Comparison of ENCODE assay signal across 2 cellular contexts in the genomic region with DNA sequence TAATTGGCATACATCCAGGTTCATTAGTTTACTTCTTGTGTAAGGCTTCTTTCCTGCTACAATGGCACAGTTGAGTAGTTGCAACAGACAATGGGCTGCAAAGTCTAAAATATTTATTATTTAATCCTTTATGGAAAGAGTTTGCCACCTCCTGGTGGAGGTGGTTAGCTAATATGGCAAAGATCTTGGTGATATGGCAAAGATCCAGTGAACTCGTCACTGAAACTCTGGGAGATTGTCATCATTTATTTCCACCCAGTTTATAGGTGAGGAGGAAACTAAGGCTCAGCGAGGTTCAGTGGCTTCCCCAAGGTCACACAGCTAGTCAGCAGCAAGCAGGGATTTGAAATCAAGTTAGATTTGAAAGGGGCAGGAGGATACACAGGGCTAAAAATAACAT.
TF ChIP-seq lines count a peak whose summit lies in the region.

No MANE protein-coding gene starts in this region.

TF ChIP-seq in SK-N-SH, 30 proteins besides CTCF, POLR2A, EP300 and RAD21 (continued from another document):
- TF ChIP-seq, protein P1, sequence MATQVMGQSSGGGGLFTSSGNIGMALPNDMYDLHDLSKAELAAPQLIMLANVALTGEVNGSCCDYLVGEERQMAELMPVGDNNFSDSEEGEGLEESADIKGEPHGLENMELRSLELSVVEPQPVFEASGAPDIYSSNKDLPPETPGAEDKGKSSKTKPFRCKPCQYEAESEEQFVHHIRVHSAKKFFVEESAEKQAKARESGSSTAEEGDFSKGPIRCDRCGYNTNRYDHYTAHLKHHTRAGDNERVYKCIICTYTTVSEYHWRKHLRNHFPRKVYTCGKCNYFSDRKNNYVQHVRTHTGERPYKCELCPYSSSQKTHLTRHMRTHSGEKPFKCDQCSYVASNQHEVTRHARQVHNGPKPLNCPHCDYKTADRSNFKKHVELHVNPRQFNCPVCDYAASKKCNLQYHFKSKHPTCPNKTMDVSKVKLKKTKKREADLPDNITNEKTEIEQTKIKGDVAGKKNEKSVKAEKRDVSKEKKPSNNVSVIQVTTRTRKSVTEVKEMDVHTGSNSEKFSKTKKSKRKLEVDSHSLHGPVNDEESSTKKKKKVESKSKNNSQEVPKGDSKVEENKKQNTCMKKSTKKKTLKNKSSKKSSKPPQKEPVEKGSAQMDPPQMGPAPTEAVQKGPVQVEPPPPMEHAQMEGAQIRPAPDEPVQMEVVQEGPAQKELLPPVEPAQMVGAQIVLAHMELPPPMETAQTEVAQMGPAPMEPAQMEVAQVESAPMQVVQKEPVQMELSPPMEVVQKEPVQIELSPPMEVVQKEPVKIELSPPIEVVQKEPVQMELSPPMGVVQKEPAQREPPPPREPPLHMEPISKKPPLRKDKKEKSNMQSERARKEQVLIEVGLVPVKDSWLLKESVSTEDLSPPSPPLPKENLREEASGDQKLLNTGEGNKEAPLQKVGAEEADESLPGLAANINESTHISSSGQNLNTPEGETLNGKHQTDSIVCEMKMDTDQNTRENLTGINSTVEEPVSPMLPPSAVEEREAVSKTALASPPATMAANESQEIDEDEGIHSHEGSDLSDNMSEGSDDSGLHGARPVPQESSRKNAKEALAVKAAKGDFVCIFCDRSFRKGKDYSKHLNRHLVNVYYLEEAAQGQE (IDR thresholded peaks at IDR 0.05; ENCODE audit: low read depth, low read length), result no peak
- TF ChIP-seq FOSL2 (IDR thresholded peaks at IDR 0.05; ENCODE audit: borderline replicate concordance, low read depth), result no peak
TF ChIP-seq in SK-N-SH: peak in this region for 2.

TF ChIP-seq in SK-N-SH treated with all-trans-retinoic acid at 6 μM for 48 hours, 23 proteins besides CTCF, POLR2A, EP300 and RAD21 (continued from another document):
- TF ChIP-seq, protein P2, sequence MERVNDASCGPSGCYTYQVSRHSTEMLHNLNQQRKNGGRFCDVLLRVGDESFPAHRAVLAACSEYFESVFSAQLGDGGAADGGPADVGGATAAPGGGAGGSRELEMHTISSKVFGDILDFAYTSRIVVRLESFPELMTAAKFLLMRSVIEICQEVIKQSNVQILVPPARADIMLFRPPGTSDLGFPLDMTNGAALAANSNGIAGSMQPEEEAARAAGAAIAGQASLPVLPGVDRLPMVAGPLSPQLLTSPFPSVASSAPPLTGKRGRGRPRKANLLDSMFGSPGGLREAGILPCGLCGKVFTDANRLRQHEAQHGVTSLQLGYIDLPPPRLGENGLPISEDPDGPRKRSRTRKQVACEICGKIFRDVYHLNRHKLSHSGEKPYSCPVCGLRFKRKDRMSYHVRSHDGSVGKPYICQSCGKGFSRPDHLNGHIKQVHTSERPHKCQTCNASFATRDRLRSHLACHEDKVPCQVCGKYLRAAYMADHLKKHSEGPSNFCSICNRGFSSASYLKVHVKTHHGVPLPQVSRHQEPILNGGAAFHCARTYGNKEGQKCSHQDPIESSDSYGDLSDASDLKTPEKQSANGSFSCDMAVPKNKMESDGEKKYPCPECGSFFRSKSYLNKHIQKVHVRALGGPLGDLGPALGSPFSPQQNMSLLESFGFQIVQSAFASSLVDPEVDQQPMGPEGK (CRISPR knock-in tag; IDR thresholded peaks at IDR 0.05; ENCODE audit: borderline replicate concordance), result no peak
- TF ChIP-seq, protein P3, sequence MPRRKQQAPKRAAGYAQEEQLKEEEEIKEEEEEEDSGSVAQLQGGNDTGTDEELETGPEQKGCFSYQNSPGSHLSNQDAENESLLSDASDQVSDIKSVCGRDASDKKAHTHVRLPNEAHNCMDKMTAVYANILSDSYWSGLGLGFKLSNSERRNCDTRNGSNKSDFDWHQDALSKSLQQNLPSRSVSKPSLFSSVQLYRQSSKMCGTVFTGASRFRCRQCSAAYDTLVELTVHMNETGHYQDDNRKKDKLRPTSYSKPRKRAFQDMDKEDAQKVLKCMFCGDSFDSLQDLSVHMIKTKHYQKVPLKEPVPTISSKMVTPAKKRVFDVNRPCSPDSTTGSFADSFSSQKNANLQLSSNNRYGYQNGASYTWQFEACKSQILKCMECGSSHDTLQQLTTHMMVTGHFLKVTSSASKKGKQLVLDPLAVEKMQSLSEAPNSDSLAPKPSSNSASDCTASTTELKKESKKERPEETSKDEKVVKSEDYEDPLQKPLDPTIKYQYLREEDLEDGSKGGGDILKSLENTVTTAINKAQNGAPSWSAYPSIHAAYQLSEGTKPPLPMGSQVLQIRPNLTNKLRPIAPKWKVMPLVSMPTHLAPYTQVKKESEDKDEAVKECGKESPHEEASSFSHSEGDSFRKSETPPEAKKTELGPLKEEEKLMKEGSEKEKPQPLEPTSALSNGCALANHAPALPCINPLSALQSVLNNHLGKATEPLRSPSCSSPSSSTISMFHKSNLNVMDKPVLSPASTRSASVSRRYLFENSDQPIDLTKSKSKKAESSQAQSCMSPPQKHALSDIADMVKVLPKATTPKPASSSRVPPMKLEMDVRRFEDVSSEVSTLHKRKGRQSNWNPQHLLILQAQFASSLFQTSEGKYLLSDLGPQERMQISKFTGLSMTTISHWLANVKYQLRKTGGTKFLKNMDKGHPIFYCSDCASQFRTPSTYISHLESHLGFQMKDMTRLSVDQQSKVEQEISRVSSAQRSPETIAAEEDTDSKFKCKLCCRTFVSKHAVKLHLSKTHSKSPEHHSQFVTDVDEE (CRISPR knock-in tag; IDR thresholded peaks at IDR 0.05), result no peak
- no peak for TF ChIP-seq ZNF565 (CRISPR knock-in tag; conservative IDR thresholded peaks at IDR 0.05; ENCODE audit: low read depth)
- no peak for TF ChIP-seq ZFP30 (CRISPR knock-in tag; IDR thresholded peaks at IDR 0.05)
